Comparison of ENCODE assay signal across 8 cellular contexts in the genomic region with DNA sequence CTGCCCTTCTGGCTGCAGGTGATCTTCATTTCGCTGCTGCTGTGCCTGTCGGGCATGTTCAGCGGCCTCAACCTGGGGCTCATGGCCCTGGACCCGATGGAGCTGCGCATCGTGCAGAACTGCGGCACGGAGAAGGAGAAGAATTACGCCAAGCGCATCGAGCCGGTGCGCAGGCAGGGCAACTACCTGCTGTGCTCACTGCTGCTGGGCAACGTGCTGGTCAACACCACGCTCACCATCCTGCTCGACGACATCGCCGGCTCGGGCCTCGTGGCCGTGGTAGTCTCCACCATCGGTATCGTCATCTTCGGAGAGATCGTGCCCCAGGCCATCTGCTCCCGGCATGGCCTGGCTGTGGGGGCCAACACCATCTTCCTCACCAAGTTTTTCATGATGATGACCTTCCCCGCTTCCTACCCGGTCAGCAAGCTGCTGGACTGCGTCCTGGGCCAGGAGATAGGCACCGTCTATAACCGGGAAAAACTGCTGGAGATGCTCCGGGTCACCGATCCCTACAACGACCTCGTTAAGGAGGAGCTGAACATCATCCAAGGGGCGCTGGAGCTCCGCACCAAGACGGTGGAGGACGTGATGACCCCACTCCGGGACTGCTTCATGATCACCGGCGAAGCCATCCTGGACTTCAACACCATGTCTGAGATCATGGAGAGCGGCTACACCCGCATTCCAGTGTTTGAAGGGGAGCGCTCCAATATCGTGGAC. TPM values are rescaled to one million over a fixed set of nuclear protein-coding genes. Genes with fewer than 3 reads are reported as not detected.
DNase-seq lines count a peak whose midpoint lies in the region; ATAC-seq and TF ChIP-seq lines count a peak whose summit lies in the region.

No MANE protein-coding gene starts in this region.

- peak overlapping the region; percentile 63 for H3K27ac Mint-ChIP-seq in activated T-helper 1 cell treated with anti-CD3 and anti-CD28 coated beads, Interleukin-12 subunit alpha, Interleukin-12 subunit beta, Interleukin-2, Interleukin-4 antibody, amounts not matched to agents 30 ng/mL and 10 ng/mL and 1 ng/mL, durations not matched to agents 14 hours and 24 hours and 36 hours
- H3K27ac Mint-ChIP-seq in glutamatergic neuron (ENCODE audit: unreplicated experiment) (peak overlapping the region; percentile 3), progenitor cell of endocrine pancreas (peak overlapping the region; percentile 9)

- intact Hi-C loops in activated T-helper 1 cell treated with anti-CD3 and anti-CD28 coated beads, Interleukin-12 subunit alpha, Interleukin-12 subunit beta, Interleukin-2, Interleukin-4 antibody, amounts not matched to agents 30 ng/mL and 10 ng/mL and 1 ng/mL, durations not matched to agents 14 hours and 24 hours and 36 hours (cut with micrococcal nuclease), result loop anchor here (2.0 to 10.0 kb wide), 7 partner anchors 207 to 1567 kb away; partner anchors contain the start of genes ARL3, BTRC, NEURL1 and NT5C2

- peaks cover 7% of the 10 kb centered on the region for H3K27me3 Mint-ChIP-seq in activated T-helper 1 cell treated with anti-CD3 and anti-CD28 coated beads, Interleukin-12 subunit alpha, Interleukin-12 subunit beta, Interleukin-2, Interleukin-4 antibody, amounts not matched to agents 30 ng/mL and 10 ng/mL and 1 ng/mL, durations not matched to agents 14 hours and 24 hours and 36 hours (ENCODE audit: insufficient read depth)
- H3K27me3 Mint-ChIP-seq in glutamatergic neuron (ENCODE audit: unreplicated experiment), result peaks cover 9% of the 10 kb centered on the region
- peaks cover 21% of the 10 kb centered on the region for H3K27me3 Mint-ChIP-seq in progenitor cell of endocrine pancreas

- TF ChIP-seq CTCF in glutamatergic neuron (IDR thresholded peaks at IDR 0.05; ENCODE audit: partially characterized antibody, unreplicated experiment) (no peak), progenitor cell of endocrine pancreas (IDR thresholded peaks at IDR 0.05; ENCODE audit: unreplicated experiment) (no peak)

- peaks cover 3% of the 10 kb centered on the region for H3K36me3 Mint-ChIP-seq in activated T-helper 1 cell treated with anti-CD3 and anti-CD28 coated beads, Interleukin-12 subunit alpha, Interleukin-12 subunit beta, Interleukin-2, Interleukin-4 antibody, amounts not matched to agents 30 ng/mL and 10 ng/mL and 1 ng/mL, durations not matched to agents 14 hours and 24 hours and 36 hours (ENCODE audit: low read depth)
- H3K36me3 Mint-ChIP-seq in glutamatergic neuron (ENCODE audit: unreplicated experiment), result no peaks in the 10 kb centered on the region
- H3K36me3 Mint-ChIP-seq in progenitor cell of endocrine pancreas (ENCODE audit: insufficient read depth), result peaks cover 1% of the 10 kb centered on the region

- DNase-seq in stimulated activated CD4-positive, alpha-beta T cell treated with anti-CD3 and anti-CD28 coated beads, Interleukin-15, amount 100 ng/mL, for 24 hours, result peak; percentile 39
- DNase-seq in stimulated activated CD4-positive, alpha-beta T cell treated with anti-CD3 and anti-CD28 coated beads, Interleukin-12 subunit alpha, Interleukin-12 subunit beta, amount 100 ng/mL, for 4 hours, result no peak
- DNase-seq in activated T-helper 1 cell treated with anti-CD3 and anti-CD28 coated beads, Interleukin-12 subunit alpha, Interleukin-12 subunit beta, Interleukin-2, Interleukin-4 antibody, amounts not matched to agents 30 ng/mL and 10 ng/mL and 1 ng/mL, durations not matched to agents 14 hours and 24 hours and 36 hours (ENCODE audit: low spot score), result peak; percentile 6
- DNase-seq in glutamatergic neuron (peak; percentile 46), progenitor cell of endocrine pancreas (ENCODE audit: low spot score, unreplicated experiment) (peak; percentile 23), NCI-H2171 treated with DMSO at 0.1 percent for 48 hours (lab: John Stamatoyannopoulos, UW) (no peak), NCI-H2196 treated with DMSO at 0.1 percent for 48 hours (lab: John Stamatoyannopoulos, UW; ENCODE audit: unreplicated experiment) (no peak)

- H3K4me1 Mint-ChIP-seq in activated T-helper 1 cell treated with anti-CD3 and anti-CD28 coated beads, Interleukin-12 subunit alpha, Interleukin-12 subunit beta, Interleukin-2, Interleukin-4 antibody, amounts not matched to agents 30 ng/mL and 10 ng/mL and 1 ng/mL, durations not matched to agents 14 hours and 24 hours and 36 hours (ENCODE audit: low read depth), result peaks cover 63% of the 10 kb centered on the region
- H3K4me1 Mint-ChIP-seq in glutamatergic neuron (ENCODE audit: low read depth, unreplicated experiment) (peaks cover 12% of the 10 kb centered on the region), progenitor cell of endocrine pancreas (ENCODE audit: low read depth) (peaks cover 36% of the 10 kb centered on the region)

- H3K9me3 Mint-ChIP-seq in activated T-helper 1 cell treated with anti-CD3 and anti-CD28 coated beads, Interleukin-12 subunit alpha, Interleukin-12 subunit beta, Interleukin-2, Interleukin-4 antibody, amounts not matched to agents 30 ng/mL and 10 ng/mL and 1 ng/mL, durations not matched to agents 14 hours and 24 hours and 36 hours, result no peaks in the 10 kb centered on the region
- H3K9me3 Mint-ChIP-seq in glutamatergic neuron (ENCODE audit: unreplicated experiment), result peaks cover 11% of the 10 kb centered on the region
- no peaks in the 10 kb centered on the region for H3K9me3 Mint-ChIP-seq in progenitor cell of endocrine pancreas (ENCODE audit: low read depth)

- peak overlapping the region; percentile 92 for H3K4me3 Mint-ChIP-seq in activated T-helper 1 cell treated with anti-CD3 and anti-CD28 coated beads, Interleukin-12 subunit alpha, Interleukin-12 subunit beta, Interleukin-2, Interleukin-4 antibody, amounts not matched to agents 30 ng/mL and 10 ng/mL and 1 ng/mL, durations not matched to agents 14 hours and 24 hours and 36 hours
- H3K4me3 Mint-ChIP-seq in glutamatergic neuron (ENCODE audit: unreplicated experiment) (peak overlapping the region; percentile 90), progenitor cell of endocrine pancreas (ENCODE audit: low read depth) (peak overlapping the region; percentile 94)

- no peak for ATAC-seq in GM19463 (IDR thresholded peaks at IDR 0.05; ENCODE audit: unreplicated experiment)

RNA-seq across cellular contexts. Expression of gene CNNM2, which starts 1.3 kb away (rescaled TPM):
- total RNA-seq in activated T-helper 1 cell treated with anti-CD3 and anti-CD28 coated beads, Interleukin-12 subunit alpha, Interleukin-12 subunit beta, Interleukin-2, Interleukin-4 antibody, amounts not matched to agents 30 ng/mL and 10 ng/mL and 1 ng/mL, durations not matched to agents 14 hours and 24 hours and 36 hours, result 5.5 and 6.6 TPM in 2 replicates
- total RNA-seq in glutamatergic neuron (ENCODE audit: unreplicated experiment), result 14.3 TPM
- total RNA-seq in progenitor cell of endocrine pancreas, result 12.5 and 14.5 TPM in 2 replicates

RNA-seq across cellular contexts. Expression of gene AS3MT, which starts 50.1 kb away (rescaled TPM):
- total RNA-seq in activated T-helper 1 cell treated with anti-CD3 and anti-CD28 coated beads, Interleukin-12 subunit alpha, Interleukin-12 subunit beta, Interleukin-2, Interleukin-4 antibody, amounts not matched to agents 30 ng/mL and 10 ng/mL and 1 ng/mL, durations not matched to agents 14 hours and 24 hours and 36 hours, result 0.12 and 0.47 TPM in 2 replicates
- total RNA-seq in glutamatergic neuron (ENCODE audit: unreplicated experiment), result 8.3 TPM
- 20.2 and 26.9 TPM in 2 replicates for total RNA-seq in progenitor cell of endocrine pancreas

Comparison
In these comparisons a context has a peak if more than half of its experiments do, and no peak if none do; other contexts are left out.
1. DNase-seq: peak in stimulated activated CD4-positive, alpha-beta T cell treated with anti-CD3 and anti-CD28 coated beads, Interleukin-15, amount 100 ng/mL, for 24 hours (single experiment), activated T-helper 1 cell treated with anti-CD3 and anti-CD28 coated beads, Interleukin-12 subunit alpha, Interleukin-12 subunit beta, Interleukin-2, Interleukin-4 antibody, amounts not matched to agents 30 ng/mL and 10 ng/mL and 1 ng/mL, durations not matched to agents 14 hours and 24 hours and 36 hours (single experiment), glutamatergic neuron (single experiment) and progenitor cell of endocrine pancreas (single experiment); none in stimulated activated CD4-positive, alpha-beta T cell treated with anti-CD3 and anti-CD28 coated beads, Interleukin-12 subunit alpha, Interleukin-12 subunit beta, amount 100 ng/mL, for 4 hours (single experiment), NCI-H2171 treated with DMSO at 0.1 percent for 48 hours (single experiment) and NCI-H2196 treated with DMSO at 0.1 percent for 48 hours (single experiment).
2. H3K27ac Mint-ChIP-seq: peak in every context shown above with its lines; median percentile 63 in activated T-helper 1 cell treated with anti-CD3 and anti-CD28 coated beads, Interleukin-12 subunit alpha, Interleukin-12 subunit beta, Interleukin-2, Interleukin-4 antibody, amounts not matched to agents 30 ng/mL and 10 ng/mL and 1 ng/mL, durations not matched to agents 14 hours and 24 hours and 36 hours; 9 in progenitor cell of endocrine pancreas; 3 in glutamatergic neuron.
3. Peak in every context shown above with its lines, with median percentiles within 50 percentile points of each other: H3K4me3 Mint-ChIP-seq.